Comparison of ENCODE assay signal across 19 cellular contexts in the genomic region with DNA sequence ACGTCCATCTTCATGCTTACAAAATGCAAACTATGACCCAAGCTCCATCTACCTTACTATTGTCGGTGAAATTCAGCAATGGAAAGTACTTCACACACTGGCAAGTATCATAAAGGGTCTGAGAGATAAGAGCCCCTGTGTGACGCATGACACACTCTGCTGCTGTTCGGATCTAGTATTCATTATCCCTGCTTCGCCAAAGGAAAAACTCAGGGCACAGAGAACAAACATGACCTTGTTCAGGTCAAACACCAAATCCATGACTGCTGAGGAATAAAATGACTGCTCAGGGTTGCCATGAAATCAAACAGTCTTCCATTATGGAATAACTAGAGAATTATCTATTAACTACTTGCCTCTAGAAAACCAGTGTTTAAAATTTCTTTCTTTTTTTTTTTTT.
DNase-seq lines count a peak whose midpoint lies in the region; ATAC-seq, FAIRE-seq and TF ChIP-seq lines count a peak whose summit lies in the region.
"Had no signal": no experiment of that assay in that cellular context is flagged by ENCODE, and none has a peak within 500 bp of the region (broad histone marks: within the 10 kb centered on the region; RNA-seq: fewer than 3 reads in every experiment).

No MANE protein-coding gene starts in this region.

- H2AK5ac ChIP-seq in mesenchymal stem cell (ENCODE audit: low read length, severe bottlenecking): no peak overlapping the region

- peaks cover 0 to 25% of the 10 kb centered on the region in 2 experiments for H3K36me3 ChIP-seq in mesenchymal stem cell (ENCODE audit: control insufficient read depth in 1 of 2, insufficient read depth in 2 of 2, low read depth in 1 of 2, low read length in 2 of 2)
- no peaks in the 10 kb centered on the region for H3K36me3 ChIP-seq in stomach
- H3K36me3 ChIP-seq: esophagus squamous epithelium had no signal

- H3K18ac ChIP-seq in mesenchymal stem cell (ENCODE audit: low read depth in 1 of 2, low read length in 2 of 2): no peak overlapping the region

- H2BK15ac ChIP-seq in mesenchymal stem cell (ENCODE audit: low read depth, poor library complexity, severe bottlenecking): no peak overlapping the region

- no peak overlapping the region for H3K23ac ChIP-seq in mesenchymal stem cell (ENCODE audit: low read length in 2 of 2)

- H3K27ac Mint-ChIP-seq in glutamatergic neuron (ENCODE audit: unreplicated experiment): peak overlapping the region; percentile 74
- H3K27ac Mint-ChIP-seq: T-cell had no signal

- no peak overlapping the region for H2AFZ ChIP-seq in mesenchymal stem cell (ENCODE audit: low read depth, low read length)

- no peak for ATAC-seq in GM18867 (IDR thresholded peaks at IDR 0.05; ENCODE audit: unreplicated experiment)
- ATAC-seq: T-cell had no signal

- 95% methylated on average over 5 of the region's 5 CpGs for WGBS in mesenchymal stem cell
- 53 to 78% (median 60%) methylated on average over 5 of the region's 5 CpGs for WGBS in stomach, 5 donors

- no peak overlapping the region for H2BK5ac ChIP-seq in mesenchymal stem cell (ENCODE audit: low read depth, low read length, poor library complexity, severe bottlenecking)

- H3K4me1 Mint-ChIP-seq in glutamatergic neuron (ENCODE audit: low read depth, unreplicated experiment): peaks cover 58% of the 10 kb centered on the region

- H3K4me1 ChIP-seq in mesenchymal stem cell (ENCODE audit: control insufficient read depth, insufficient read depth, low read depth, low read length): peaks cover 56% of the 10 kb centered on the region
- peaks cover 16 to 74% (median 44%) of the 10 kb centered on the region in 4 donors for H3K4me1 ChIP-seq in stomach

- H3K4me3 ChIP-seq in mesenchymal stem cell (ENCODE audit: insufficient read depth in 1 of 2, low read depth in 1 of 2, low read length in 2 of 2) (no peak overlapping the region), stomach (no peak overlapping the region)
- H3K4me3 ChIP-seq: esophagus squamous epithelium had no signal

- no peaks in the 10 kb centered on the region for H3K9me3 ChIP-seq in mesenchymal stem cell (ENCODE audit: control insufficient read depth, low read length)
- no peaks in the 10 kb centered on the region for H3K9me3 ChIP-seq in stomach
- H3K9me3 ChIP-seq: Caco-2, esophagus squamous epithelium had no signal

- no peak overlapping the region for H4K91ac ChIP-seq in mesenchymal stem cell (ENCODE audit: low read length)

- H2BK120ac ChIP-seq in mesenchymal stem cell (ENCODE audit: low read depth, low read length): no peak overlapping the region

- no peak overlapping the region for H4K8ac ChIP-seq in mesenchymal stem cell (ENCODE audit: low read length)

- H3K27me3 ChIP-seq in mesenchymal stem cell (ENCODE audit: control insufficient read depth in 1 of 2, insufficient read depth in 1 of 2, low read length in 2 of 2) (no peaks in the 10 kb centered on the region), stomach (no peaks in the 10 kb centered on the region)
- H3K27me3 ChIP-seq: esophagus squamous epithelium had no signal

- no peak overlapping the region for H3K9ac ChIP-seq in mesenchymal stem cell (ENCODE audit: low read length)

- H3K36me3 Mint-ChIP-seq in glutamatergic neuron (ENCODE audit: unreplicated experiment): no peaks in the 10 kb centered on the region
- H3K36me3 Mint-ChIP-seq: T-cell had no signal

- DNase-seq in RCC 7860 (ENCODE audit: low spot score) (peak; percentile 82), glutamatergic neuron (no peak), mesenchymal stem cell (no peak), stomach (no peak), NCI-H146 treated with DMSO at 0.1 percent for 48 hours (lab: John Stamatoyannopoulos, UW; ENCODE audit: unreplicated experiment) (no peak), KG1 (lab: John Stamatoyannopoulos, UW) (no peak), hippocampal formation (lab: John Stamatoyannopoulos, UW) (no peak)
- DNase-seq: activated effector memory CD4-positive, alpha-beta T cell treated with anti-CD3 and anti-CD28 coated beads, Interleukin-2, amount 50 U/mL, for 16 hours; Caco-2; cortex of kidney; esophagus squamous epithelium; H9; NCI-H2029; NCI-H69; T-cell had no signal

- peak overlapping the region; percentile 21 for H3K4me3 Mint-ChIP-seq in glutamatergic neuron (ENCODE audit: unreplicated experiment)
- H3K4me3 Mint-ChIP-seq: H9, T-cell had no signal

- no peak overlapping the region for H3K4me2 ChIP-seq in mesenchymal stem cell (ENCODE audit: low read length, poor library complexity, severe bottlenecking)

- H3K27me3 Mint-ChIP-seq in glutamatergic neuron (ENCODE audit: unreplicated experiment): peaks cover 7% of the 10 kb centered on the region
- H3K27me3 Mint-ChIP-seq: T-cell had no signal

- H3K9me3 Mint-ChIP-seq in glutamatergic neuron (ENCODE audit: unreplicated experiment): peaks cover 25% of the 10 kb centered on the region
- H3K9me3 Mint-ChIP-seq: H9, T-cell had no signal

- no peaks in the 10 kb centered on the region for H3K79me1 ChIP-seq in mesenchymal stem cell (replicated peaks; ENCODE audit: low read length, poor library complexity, severe bottlenecking)

- intact Hi-C loops in stomach (cut with DNase I; ENCODE audit: low total_unique reads): no loop called here

- no peak overlapping the region for H2BK12ac ChIP-seq in mesenchymal stem cell (ENCODE audit: low read length in 2 of 2)

- TF ChIP-seq EP300 in stomach (IDR thresholded peaks at IDR 0.05): no peak

- FAIRE-seq in RCC 7860 (lab: Jason Lieb, UNC): peak; percentile 87
- FAIRE-seq: G401.6, GM12892, urothelium cell line had no signal

- H3K14ac ChIP-seq in mesenchymal stem cell (ENCODE audit: low read length in 2 of 2): no peak overlapping the region

- H3K4ac ChIP-seq in mesenchymal stem cell (ENCODE audit: low read depth in 1 of 2, low read length in 2 of 2): no peak overlapping the region

- H3K27ac ChIP-seq in mesenchymal stem cell (ENCODE audit: low read length, poor library complexity, severe bottlenecking) (peak overlapping the region; percentile 21), stomach (peak overlapping the region in 3 of 5 donors; percentile 42 to 46 (median 44))

- TF ChIP-seq POLR2A in stomach (IDR thresholded peaks at IDR 0.05): no peak

- TF ChIP-seq CTCF in glutamatergic neuron (IDR thresholded peaks at IDR 0.05; ENCODE audit: partially characterized antibody, unreplicated experiment) (no peak), stomach (IDR thresholded peaks at IDR 0.05) (no peak)
